ENCODE assay signal across 8 cellular contexts in genomic region chr16:88857728-88858339, GRCh38. TPM values are rescaled to one million over a fixed set of nuclear protein-coding genes. Genes with fewer than 3 reads are reported as not detected.
DNase-seq lines count a peak whose midpoint lies in the region; ATAC-seq and TF ChIP-seq lines count a peak whose summit lies in the region.

No MANE protein-coding gene starts in this region.

- H3K27ac ChIP-seq in ascending aorta: no peak overlapping the region

- ATAC-seq in GM18867 (IDR thresholded peaks at IDR 0.05; ENCODE audit: unreplicated experiment): peak; percentile 37

- peak; percentile 87 for TF ChIP-seq CTCF in AG09319 (IDR thresholded peaks at IDR 0.05; ENCODE audit: low read depth, low read length)
- TF ChIP-seq CTCF in ascending aorta (IDR thresholded peaks at IDR 0.05): peak in 2 of 3 experiments; percentile 40 to 55
- peak; percentile 89 for TF ChIP-seq CTCF in retinal pigment epithelial cell (conservative IDR thresholded peaks at IDR 0.05; ENCODE audit: low read depth, low read length)

- H3K27me3 ChIP-seq in ascending aorta: no peaks in the 10 kb centered on the region

- intact Hi-C loops in ascending aorta (cut with DNase I): loop anchor here (1.0 to 5.0 kb wide), 7 partner anchors 47 to 633 kb away; partner anchors contain the start of genes ANKRD11, APRT, CTU2 and MVD

- in situ Hi-C loops in KBM-7 (cut with MboI; ENCODE audit: low pct_unique_long_range_greater_than_20kb, low sequenced_read_pairs): no loop called here

- peak overlapping the region; percentile 64 to 87 for H3K4me3 ChIP-seq in ascending aorta
- H3K4me3 ChIP-seq in retinal pigment epithelial cell (ENCODE audit: low read length): peak overlapping the region; percentile 99

- H3K4me1 ChIP-seq in ascending aorta: peaks cover 13 to 14% of the 10 kb centered on the region in 2 donors

- no peaks in the 10 kb centered on the region for H3K9me3 ChIP-seq in ascending aorta

- peak; percentile 30 for DNase-seq in AG09319 (ENCODE audit: extremely low read depth, low read depth)
- peak; percentile 76 for DNase-seq in KBM-7
- peak; percentile 22 to 84 (median 63) for DNase-seq in T-helper 2 cell
- DNase-seq in ascending aorta (ENCODE audit: low spot score in 2 of 2): peak in 1 of 2 donors; percentile 80
- DNase-seq in hypothalamus (lab: John Stamatoyannopoulos, UW): peak in 50 of 51 donors; percentile 9 to 83 (median 54)
- DNase-seq in retinal pigment epithelial cell (ENCODE audit: low read depth): peak; percentile 48
- no peak for DNase-seq in cerebellum (ENCODE audit: low spot score)

- H3K36me3 ChIP-seq in ascending aorta: peaks cover 38% of the 10 kb centered on the region in 2 donors

RNA-seq across cellular contexts. Expression of gene TRAPPC2L, which starts 0.9 kb away (rescaled TPM):
- 7.6 TPM for total RNA-seq in ascending aorta
- 26.9 TPM for total RNA-seq in cerebellum

RNA-seq across cellular contexts. Expression of gene GALNS, which starts 1.1 kb away (rescaled TPM):
- total RNA-seq in ascending aorta (62.2 TPM), cerebellum (19.1 TPM)

RNA-seq across cellular contexts. Expression of gene PABPN1L, which starts 8.6 kb away (rescaled TPM):
- total RNA-seq in ascending aorta (not detected), cerebellum (not detected)

RNA-seq across cellular contexts. Expression of gene APRT, which starts 46.1 kb away (rescaled TPM):
- total RNA-seq in ascending aorta (305 TPM), cerebellum (10.9 TPM)

RNA-seq across cellular contexts. Expression of gene CDT1, which starts 54.2 kb away (rescaled TPM):
- not detected for total RNA-seq in ascending aorta
- total RNA-seq in cerebellum: 7.9 TPM
